Comparison of ENCODE assay signal across 12 cellular contexts in the genomic region with DNA sequence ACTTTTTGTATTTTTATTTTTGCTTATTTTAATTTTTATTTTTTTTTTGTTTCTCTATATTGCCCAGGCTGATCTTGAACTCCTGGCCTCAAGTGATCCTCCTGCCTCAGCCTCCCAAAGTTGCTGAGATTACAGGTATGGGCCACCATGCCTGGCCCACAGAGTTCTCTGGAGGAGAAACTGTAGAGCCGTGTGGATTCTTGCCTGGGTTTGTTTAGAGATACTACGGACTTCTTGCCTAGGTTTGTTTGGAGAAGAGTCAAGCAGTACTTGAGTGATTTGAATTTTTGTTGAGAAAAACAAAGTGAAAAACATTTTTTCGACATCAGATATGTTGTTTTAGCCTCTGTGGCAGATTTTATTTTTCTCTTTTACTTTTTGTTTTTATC.
A peak's percentile ranks its signal among the peaks of the same experiment; 100 is the strongest.
DNase-seq lines count a peak whose midpoint lies in the region; ATAC-seq, FAIRE-seq and TF ChIP-seq lines count a peak whose summit lies in the region.
"Had no signal": no experiment of that assay in that cellular context is flagged by ENCODE, and none has a peak within 500 bp of the region (broad histone marks: within the 10 kb centered on the region; RNA-seq: fewer than 3 reads in every experiment).

No MANE protein-coding gene starts in this region.

- no peaks in the 10 kb centered on the region for H3K27me3 ChIP-seq in PC-9 (ENCODE audit: insufficient read depth, low read depth)
- H3K27me3 ChIP-seq in GM12878 (replicated peaks in 1 of 2; ENCODE audit: control insufficient read depth in 2 of 2, insufficient read depth in 2 of 2, low read length in 1 of 2): no peaks in the 10 kb centered on the region
- H3K27me3 ChIP-seq: Peyer's patch had no signal

- H2AFZ ChIP-seq in PC-9: no peak overlapping the region
- H2AFZ ChIP-seq in GM12878 (ENCODE audit: control insufficient read depth, low read depth, low read length): no peak overlapping the region; the same call in 1 of the 2 replicates

- intact Hi-C loops in PC-9 (cut with micrococcal nuclease; ENCODE audit: unreplicated experiment): loop anchor here (2.0 kb wide), 1 partner anchor 184 kb away; no protein-coding TSS in a partner anchor
- intact Hi-C loops in GM12878 (cut with micrococcal nuclease; ENCODE audit: unreplicated experiment): no loop called here

- peaks cover 18% of the 10 kb centered on the region for H3K4me1 Mint-ChIP-seq in T-helper 2 cell treated with Interferon-gamma antibody and Interleukin-4, amounts not matched to agents 5 μg/mL and 100 μg/mL, for 36 hours (ENCODE audit: low read depth)
- H3K4me1 Mint-ChIP-seq in stimulated activated naive CD8-positive, alpha-beta T cell treated with anti-CD3 and anti-CD28 coated beads, Interleukin-15, amount 100 ng/mL, for 72 hours: peaks cover 62% of the 10 kb centered on the region

- SMC1A ChIA-PET in GM12878 (lab: Charles Lee; ENCODE audit: uncharacterized antibody, unreplicated experiment): interaction anchor here (0.6 kb wide), 1 partner anchor 354 kb away, joined by 3 read pairs; no protein-coding TSS in a partner anchor

- TF ChIP-seq EP300 in GM12878 (IDR thresholded peaks at IDR 0.05; ENCODE audit: borderline replicate concordance in 1 of 2, control insufficient read depth in 1 of 2, low read depth in 2 of 2, low read length in 2 of 2): no peak

- H3K4me3 Mint-ChIP-seq in T-helper 2 cell treated with Interferon-gamma antibody and Interleukin-4, amounts not matched to agents 5 μg/mL and 100 μg/mL, for 36 hours: peak overlapping the region; percentile 61
- peak overlapping the region; percentile 74 to 75 for H3K4me3 Mint-ChIP-seq in stimulated activated naive CD8-positive, alpha-beta T cell treated with anti-CD3 and anti-CD28 coated beads, Interleukin-15, amount 100 ng/mL, for 72 hours

- H3K36me3 Mint-ChIP-seq in T-helper 2 cell treated with Interferon-gamma antibody and Interleukin-4, amounts not matched to agents 5 μg/mL and 100 μg/mL, for 36 hours (ENCODE audit: low read depth): no peaks in the 10 kb centered on the region

- peaks cover 45% of the 10 kb centered on the region for H3K27me3 Mint-ChIP-seq in T-helper 2 cell treated with Interferon-gamma antibody and Interleukin-4, amounts not matched to agents 5 μg/mL and 100 μg/mL, for 36 hours (ENCODE audit: low read depth)
- H3K27me3 Mint-ChIP-seq in stimulated activated naive CD8-positive, alpha-beta T cell treated with anti-CD3 and anti-CD28 coated beads, Interleukin-15, amount 100 ng/mL, for 72 hours: no peaks in the 10 kb centered on the region
- H3K27me3 Mint-ChIP-seq: progenitor cell of endocrine pancreas had no signal

- TF ChIP-seq CTCF in PC-9 (conservative IDR thresholded peaks at IDR 0.05) (no peak), GM12878 (IDR thresholded peaks at IDR 0.05 in 2 of 3, conservative IDR thresholded peaks at IDR 0.05 in 1 of 3; ENCODE audit: control insufficient read depth in 2 of 3, extremely low read depth in 1 of 3, insufficient read depth in 1 of 3, low read depth in 3 of 3, low read length in 3 of 3) (no peak)

- RAD21 ChIA-PET in GM12878 (lab: Charles Lee; ENCODE audit: unreplicated experiment): no interaction called here

- POLR2A ChIA-PET in PC-9 (lab: Charles Lee; ENCODE audit: unreplicated experiment): no interaction called here
- POLR2A ChIA-PET in GM12878 (lab: Charles Lee): no interaction called here

- H3K79me2 ChIP-seq in PC-9 (ENCODE audit: low read depth): 0 out of 2 replicates have a peak, but pooled peaks cover 13% of the 10 kb centered on the region
- peaks cover 5% of the 10 kb centered on the region for H3K79me2 ChIP-seq in GM12878 (ENCODE audit: control insufficient read depth, insufficient read depth, low read length)

- BruUV-seq in PC-9 (replicated peaks; lab: Mats Ljungman, UMichigan): TSS peak; percentile 100
- TSS peak; percentile 96 for BruUV-seq in GM12878 (replicated peaks; lab: Mats Ljungman, UMichigan)

- no peak overlapping the region for H3K9ac ChIP-seq in GM12878 (ENCODE audit: control insufficient read depth, insufficient read depth, low read length)

- no peaks in the 10 kb centered on the region for H4K20me1 ChIP-seq in PC-9 (ENCODE audit: insufficient read depth)
- no peaks in the 10 kb centered on the region for H4K20me1 ChIP-seq in GM12878 (ENCODE audit: control insufficient read depth, insufficient read depth)

- H3K9me3 ChIP-seq in PC-9 (ENCODE audit: insufficient read depth, low read depth): no peaks in the 10 kb centered on the region
- H3K9me3 ChIP-seq in GM12878 (replicated peaks; ENCODE audit: control insufficient read depth, insufficient read depth, low read length): no peaks in the 10 kb centered on the region
- H3K9me3 ChIP-seq: Peyer's patch had no signal

- H3K9me2 ChIP-seq in PC-9 (ENCODE audit: insufficient read depth): no peaks in the 10 kb centered on the region

- no peak for TF ChIP-seq RAD21 in GM12878 (IDR thresholded peaks at IDR 0.05; ENCODE audit: insufficient read depth, low read depth, low read length)

- FAIRE-seq in GM12878 (lab: Jason Lieb, UNC): peak; percentile 18
- FAIRE-seq: bronchial epithelial cell had no signal

- H3K36me3 ChIP-seq in PC-9 (ENCODE audit: low read depth): no peaks in the 10 kb centered on the region
- no peaks in the 10 kb centered on the region for H3K36me3 ChIP-seq in GM12878 (ENCODE audit: control insufficient read depth in 2 of 2, insufficient read depth in 2 of 2, low read length in 1 of 2)
- H3K36me3 ChIP-seq: Peyer's patch had no signal

- WGBS in GM12878 (ENCODE audit: insufficient coverage, insufficient replicate concordance, low lambda C conversion rate, missing lambda C conversion rate): 2% methylated on average over 3 of the region's 3 CpGs

- TF ChIP-seq POLR2A in GM12878 (IDR thresholded peaks at IDR 0.05; ENCODE audit: low read depth, low read length): no peak

- H3K4me3 ChIP-seq in PC-9 (peak overlapping the region; percentile 35; the same call in 1 of the 2 replicates), GM12878 (no peak overlapping the region)

- H3K9me3 Mint-ChIP-seq in T-helper 2 cell treated with Interferon-gamma antibody and Interleukin-4, amounts not matched to agents 5 μg/mL and 100 μg/mL, for 36 hours: no peaks in the 10 kb centered on the region
- peaks cover 0 to 6% of the 10 kb centered on the region in 2 donors for H3K9me3 Mint-ChIP-seq in stimulated activated naive CD8-positive, alpha-beta T cell treated with anti-CD3 and anti-CD28 coated beads, Interleukin-15, amount 100 ng/mL, for 72 hours

- H3K4me1 ChIP-seq in PC-9 (replicated peaks; ENCODE audit: insufficient read depth) (peaks cover 34% of the 10 kb centered on the region), GM12878 (ENCODE audit: control insufficient read depth, insufficient read depth, low read length) (peaks cover 10% of the 10 kb centered on the region)

- H3F3A ChIP-seq in PC-9 (ENCODE audit: insufficient read depth, low read depth): peaks cover 23% of the 10 kb centered on the region

- no peak for DNase-seq in T-helper 2 cell treated with Interferon-gamma antibody and Interleukin-4, amounts not matched to agents 5 μg/mL and 100 μg/mL, for 36 hours (ENCODE audit: low spot score)
- DNase-seq in T-helper 2 cell (no peak), PC-9 (no peak), GM12878 (ENCODE audit: low read depth, low spot score) (no peak), MV-4-11 (lab: John Stamatoyannopoulos, UW) (no peak), NCI-H2107 (lab: John Stamatoyannopoulos, UW) (no peak), germinal center (ENCODE audit: low spot score) (no peak)
- no peak for DNase-seq in stimulated activated naive CD8-positive, alpha-beta T cell treated with anti-CD3 and anti-CD28 coated beads, Interleukin-15, amount 100 ng/mL, for 72 hours
- DNase-seq: 8988T had no signal

- in situ Hi-C loops in GM12878 (cut with MboI): no loop called here

- peak overlapping the region; percentile 77 for H3K27ac Mint-ChIP-seq in T-helper 2 cell treated with Interferon-gamma antibody and Interleukin-4, amounts not matched to agents 5 μg/mL and 100 μg/mL, for 36 hours
- H3K27ac Mint-ChIP-seq in stimulated activated naive CD8-positive, alpha-beta T cell treated with anti-CD3 and anti-CD28 coated beads, Interleukin-15, amount 100 ng/mL, for 72 hours: peak overlapping the region; percentile 94 to 98
- H3K27ac Mint-ChIP-seq: progenitor cell of endocrine pancreas had no signal

- H3K27ac ChIP-seq in PC-9 (peak overlapping the region; percentile 99), GM12878 (ENCODE audit: control insufficient read depth, insufficient read depth) (peak overlapping the region; percentile 39; the same call in 1 of the 2 replicates)

- H3K4me2 ChIP-seq in PC-9: peak overlapping the region; percentile 74
- H3K4me2 ChIP-seq in GM12878 (ENCODE audit: control insufficient read depth, insufficient read depth): no peak overlapping the region; the same call in 1 of the 2 replicates

- ATAC-seq in GM12878: peak; percentile 43
- ATAC-seq in stimulated activated naive CD8-positive, alpha-beta T cell treated with anti-CD3 and anti-CD28 coated beads, Interleukin-15, amount 100 ng/mL, for 72 hours: no peak

- CTCF ChIA-PET in PC-9 (lab: Charles Lee) (no interaction called here), GM12878 (lab: Yijun Ruan, JAX) (no interaction called here)

TF ChIP-seq in GM12878, 131 proteins besides CTCF, POLR2A, EP300 and RAD21:
- TF ChIP-seq EZH2 (IDR thresholded peaks at IDR 0.05; ENCODE audit: borderline replicate concordance, control insufficient read depth, low read depth, low read length): no peak
- TF ChIP-seq NFYA (IDR thresholded peaks at IDR 0.05; ENCODE audit: borderline replicate concordance, low read depth, low read length): no peak
- TF ChIP-seq, protein P1, sequence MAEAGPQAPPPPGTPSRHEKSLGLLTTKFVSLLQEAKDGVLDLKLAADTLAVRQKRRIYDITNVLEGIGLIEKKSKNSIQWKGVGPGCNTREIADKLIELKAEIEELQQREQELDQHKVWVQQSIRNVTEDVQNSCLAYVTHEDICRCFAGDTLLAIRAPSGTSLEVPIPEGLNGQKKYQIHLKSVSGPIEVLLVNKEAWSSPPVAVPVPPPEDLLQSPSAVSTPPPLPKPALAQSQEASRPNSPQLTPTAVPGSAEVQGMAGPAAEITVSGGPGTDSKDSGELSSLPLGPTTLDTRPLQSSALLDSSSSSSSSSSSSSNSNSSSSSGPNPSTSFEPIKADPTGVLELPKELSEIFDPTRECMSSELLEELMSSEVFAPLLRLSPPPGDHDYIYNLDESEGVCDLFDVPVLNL (IDR thresholded peaks at IDR 0.05; ENCODE audit: low read depth, low read length): no peak
- TF ChIP-seq TAF1 (IDR thresholded peaks at IDR 0.05; ENCODE audit: borderline replicate concordance, low read depth, low read length): no peak
- no peak for TF ChIP-seq ZNF274 (IDR thresholded peaks at IDR 0.05; ENCODE audit: insufficient read depth, insufficient read length)
